In genomic region chr19:45876161-45876410, GRCh38 we compare ENCODE assay signal across 1 cellular context.
TF ChIP-seq lines count a peak whose summit lies in the region.

No MANE protein-coding gene starts in this region.

TF ChIP-seq in A549, 52 proteins besides CTCF, POLR2A, EP300 and RAD21:
- TF ChIP-seq MAX (IDR thresholded peaks at IDR 0.05) (no peak), JUN (IDR thresholded peaks at IDR 0.05) (no peak), HDAC2 (IDR thresholded peaks at IDR 0.05) (no peak), MAFK (IDR thresholded peaks at IDR 0.05; ENCODE audit: partially characterized antibody) (no peak), ESRRA (IDR thresholded peaks at IDR 0.05; ENCODE audit: borderline replicate concordance, low read length) (no peak), KDM5A (IDR thresholded peaks at IDR 0.05) (no peak), FOSB (CRISPR knock-in tag; IDR thresholded peaks at IDR 0.05) (no peak)
